13 cellular contexts compared by ENCODE assay signal in the genomic region with DNA sequence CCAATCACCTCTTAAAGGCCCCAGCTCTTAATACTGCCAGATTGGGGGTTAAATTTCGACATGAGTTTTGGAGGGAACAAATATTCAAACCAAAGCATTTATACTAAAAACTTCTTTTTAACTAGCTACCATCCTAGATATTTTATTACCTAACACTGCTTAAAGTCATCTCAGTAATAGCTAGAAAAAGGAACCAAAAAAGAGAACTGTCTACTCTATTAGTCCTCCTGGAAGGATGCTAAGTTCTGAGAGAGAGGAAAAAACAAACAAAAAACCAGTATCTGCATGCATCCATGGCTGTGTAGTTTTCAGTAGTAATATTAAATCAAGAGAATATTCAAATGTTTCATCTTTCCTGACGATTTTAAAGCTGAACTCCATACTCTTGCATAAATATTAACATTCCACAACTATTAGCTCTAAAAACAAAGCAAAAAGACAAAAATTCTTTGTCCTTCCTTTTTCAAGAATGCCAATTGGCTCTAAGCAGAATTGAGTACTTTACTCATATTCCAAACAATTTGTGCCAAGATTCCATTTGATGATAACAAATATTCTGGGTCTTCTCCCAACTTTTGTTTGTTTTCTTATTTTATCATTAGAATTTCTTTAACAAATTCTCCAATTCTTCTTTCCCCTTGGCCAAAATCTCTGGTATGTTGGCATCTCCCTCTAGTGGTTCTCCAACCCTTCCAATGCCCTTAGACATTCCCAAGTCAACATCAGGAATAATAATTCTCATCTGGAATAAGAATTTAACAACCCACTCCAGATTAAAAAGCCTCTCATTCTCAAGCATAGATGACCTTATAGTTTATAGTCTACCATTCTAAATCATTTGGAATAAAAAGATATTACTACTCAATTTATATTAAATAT. TPM values are rescaled to one million over a fixed set of nuclear protein-coding genes. Genes with fewer than 3 reads are reported as not detected.
A peak's percentile ranks its signal among the peaks of the same experiment; 100 is the strongest.
DNase-seq lines count a peak whose midpoint lies in the region; ATAC-seq and TF ChIP-seq lines count a peak whose summit lies in the region.
"Had no signal": no experiment of that assay in that cellular context is flagged by ENCODE, and none has a peak within 500 bp of the region (broad histone marks: within the 10 kb centered on the region; RNA-seq: fewer than 3 reads in every experiment).

No MANE protein-coding gene starts in this region.

- ATAC-seq in HG02798 (IDR thresholded peaks at IDR 0.05; ENCODE audit: poor library complexity, unreplicated experiment): peak; percentile 32
- no peak for ATAC-seq in right lobe of liver
- no peak for ATAC-seq in HG03045 (IDR thresholded peaks at IDR 0.05; ENCODE audit: unreplicated experiment)
- ATAC-seq: activated CD8-positive, alpha-beta T cell treated with anti-CD3 and anti-CD28 coated beads, Interleukin-2, amount 10 ng/mL, durations not matched to agents 7 days and 5 days; esophagus mucosa; stimulated activated naive CD8-positive, alpha-beta T cell treated with anti-CD3 and anti-CD28 coated beads, Interleukin-15, amount 100 ng/mL, for 72 hours had no signal

- H3K4me3 ChIP-seq in brain microvascular endothelial cell (ENCODE audit: low read depth, low read length) (no peak overlapping the region), right lobe of liver (no peak overlapping the region), WERI-Rb-1 (ENCODE audit: low read depth, low read length) (no peak overlapping the region)
- H3K4me3 ChIP-seq: SJSA1 had no signal

- peaks cover 10% of the 10 kb centered on the region for H3K36me3 ChIP-seq in brain microvascular endothelial cell (replicated peaks)
- peaks cover 0 to 61% (median 15%) of the 10 kb centered on the region in 4 donors for H3K36me3 ChIP-seq in right lobe of liver
- H3K36me3 ChIP-seq in WERI-Rb-1: peaks cover 22% of the 10 kb centered on the region

- no peaks in the 10 kb centered on the region for H3K27me3 Mint-ChIP-seq in activated T-helper 2 cell treated with anti-CD3 and anti-CD28 coated beads, Interferon-gamma antibody, Interleukin-2, Interleukin-4, amounts not matched to agents 10 μg/mL and 5 μg/mL and 100 μg/mL, durations not matched to agents 14 hours and 24 hours and 36 hours (ENCODE audit: low read depth)
- H3K27me3 Mint-ChIP-seq: stimulated activated naive CD8-positive, alpha-beta T cell treated with anti-CD3 and anti-CD28 coated beads, Interleukin-15, amount 100 ng/mL, for 72 hours had no signal

- DNase-seq in AML-193 (lab: John Stamatoyannopoulos, UW) (peak; percentile 55 to 67), brain microvascular endothelial cell (no peak), right lobe of liver (no peak), WERI-Rb-1 (no peak), glomerular visceral epithelial cell (ENCODE audit: extremely low spot score) (no peak)
- no peak for DNase-seq in activated T-helper 2 cell treated with anti-CD3 and anti-CD28 coated beads, Interferon-gamma antibody, Interleukin-2, Interleukin-4, amounts not matched to agents 10 μg/mL and 5 μg/mL and 100 μg/mL, durations not matched to agents 14 hours and 24 hours and 36 hours (ENCODE audit: low spot score)
- DNase-seq: activated CD8-positive, alpha-beta T cell treated with anti-CD3 and anti-CD28 coated beads, Interleukin-2, amount 10 ng/mL, durations not matched to agents 7 days and 5 days; stimulated activated CD4-positive, alpha-beta T cell treated with anti-CD3 and anti-CD28 coated beads, Interleukin-1b, Interleukin-23, amount 100 ng/mL, for 48 hours; stimulated activated naive CD8-positive, alpha-beta T cell treated with anti-CD3 and anti-CD28 coated beads, Interleukin-15, amount 100 ng/mL, for 72 hours had no signal

- peak; percentile 55 for TF ChIP-seq CTCF in brain microvascular endothelial cell (IDR thresholded peaks at IDR 0.05; ENCODE audit: low read depth, low read length, missing control alignments)
- peak in 3 of 4 donors; percentile 28 to 36 (median 34) for TF ChIP-seq CTCF in right lobe of liver (IDR thresholded peaks at IDR 0.05)
- no peak for TF ChIP-seq CTCF in WERI-Rb-1 (IDR thresholded peaks at IDR 0.05; ENCODE audit: low read depth, low read length)

- peaks cover 0 to 9% (median 0%) of the 10 kb centered on the region in 4 donors for H3K4me1 ChIP-seq in right lobe of liver

- H3K9me3 Mint-ChIP-seq in activated T-helper 2 cell treated with anti-CD3 and anti-CD28 coated beads, Interferon-gamma antibody, Interleukin-2, Interleukin-4, amounts not matched to agents 10 μg/mL and 5 μg/mL and 100 μg/mL, durations not matched to agents 14 hours and 24 hours and 36 hours: no peaks in the 10 kb centered on the region
- H3K9me3 Mint-ChIP-seq: stimulated activated naive CD8-positive, alpha-beta T cell treated with anti-CD3 and anti-CD28 coated beads, Interleukin-15, amount 100 ng/mL, for 72 hours had no signal

- H3K9me3 ChIP-seq in right lobe of liver: no peaks in the 10 kb centered on the region
- H3K9me3 ChIP-seq in WERI-Rb-1 (ENCODE audit: severe bottlenecking): no peaks in the 10 kb centered on the region
- H3K9me3 ChIP-seq: SJSA1 had no signal

- H3K4me3 Mint-ChIP-seq in activated T-helper 2 cell treated with anti-CD3 and anti-CD28 coated beads, Interferon-gamma antibody, Interleukin-2, Interleukin-4, amounts not matched to agents 10 μg/mL and 5 μg/mL and 100 μg/mL, durations not matched to agents 14 hours and 24 hours and 36 hours (ENCODE audit: low read depth): no peak overlapping the region
- H3K4me3 Mint-ChIP-seq: activated CD8-positive, alpha-beta T cell treated with anti-CD3 and anti-CD28 coated beads, Interleukin-2, amount 10 ng/mL, durations not matched to agents 7 days and 5 days; stimulated activated naive CD8-positive, alpha-beta T cell treated with anti-CD3 and anti-CD28 coated beads, Interleukin-15, amount 100 ng/mL, for 72 hours had no signal

- in situ Hi-C loops in brain microvascular endothelial cell (cut with HindIII; ENCODE audit: low pct_ligation_motif_present, low sequenced_read_pairs): no loop called here

- TF ChIP-seq POLR2A in right lobe of liver (IDR thresholded peaks at IDR 0.05): no peak

- no peak overlapping the region for H3K27ac ChIP-seq in brain microvascular endothelial cell
- no peak overlapping the region for H3K27ac ChIP-seq in right lobe of liver
- no peak overlapping the region for H3K27ac ChIP-seq in WERI-Rb-1
- H3K27ac ChIP-seq: SJSA1 had no signal

- H3K27me3 ChIP-seq in brain microvascular endothelial cell (replicated peaks) (no peaks in the 10 kb centered on the region), right lobe of liver (no peaks in the 10 kb centered on the region), WERI-Rb-1 (ENCODE audit: insufficient read depth, low read depth, severe bottlenecking) (no peaks in the 10 kb centered on the region)
- H3K27me3 ChIP-seq: SJSA1 had no signal

- 61% methylated on average over 2 of the region's 2 CpGs for whole genome bisulfite sequencing in right lobe of liver (ENCODE audit: insufficient coverage, low coverage, low lambda C conversion rate, missing lambda C conversion rate)

- H3K36me3 Mint-ChIP-seq in activated T-helper 2 cell treated with anti-CD3 and anti-CD28 coated beads, Interferon-gamma antibody, Interleukin-2, Interleukin-4, amounts not matched to agents 10 μg/mL and 5 μg/mL and 100 μg/mL, durations not matched to agents 14 hours and 24 hours and 36 hours (ENCODE audit: low read depth): peaks cover 78% of the 10 kb centered on the region

- intact Hi-C loops in right lobe of liver (cut with DNase I): no loop called here
- intact Hi-C loops in activated T-helper 2 cell treated with anti-CD3 and anti-CD28 coated beads, Interferon-gamma antibody, Interleukin-2, Interleukin-4, amounts not matched to agents 10 μg/mL and 5 μg/mL and 100 μg/mL, durations not matched to agents 14 hours and 24 hours and 36 hours (cut with micrococcal nuclease): no loop called here

- H3K4me1 Mint-ChIP-seq in activated T-helper 2 cell treated with anti-CD3 and anti-CD28 coated beads, Interferon-gamma antibody, Interleukin-2, Interleukin-4, amounts not matched to agents 10 μg/mL and 5 μg/mL and 100 μg/mL, durations not matched to agents 14 hours and 24 hours and 36 hours (ENCODE audit: low read depth): peaks cover 49% of the 10 kb centered on the region

- H3K27ac Mint-ChIP-seq in activated T-helper 2 cell treated with anti-CD3 and anti-CD28 coated beads, Interferon-gamma antibody, Interleukin-2, Interleukin-4, amounts not matched to agents 10 μg/mL and 5 μg/mL and 100 μg/mL, durations not matched to agents 14 hours and 24 hours and 36 hours: no peak overlapping the region
- H3K27ac Mint-ChIP-seq: activated CD8-positive, alpha-beta T cell treated with anti-CD3 and anti-CD28 coated beads, Interleukin-2, amount 10 ng/mL, durations not matched to agents 7 days and 5 days had no signal

RNA-seq across cellular contexts. Expression of a gene that starts 5.5 kb away (rescaled TPM):
- total RNA-seq in right lobe of liver: 10 to 100 TPM; 20.3 to 26.9 (median 22.6) TPM
- 48.4 and 50.4 TPM in 2 replicates for total RNA-seq in activated T-helper 2 cell treated with anti-CD3 and anti-CD28 coated beads, Interferon-gamma antibody, Interleukin-2, Interleukin-4, amounts not matched to agents 10 μg/mL and 5 μg/mL and 100 μg/mL, durations not matched to agents 14 hours and 24 hours and 36 hours

RNA-seq across cellular contexts. Expression of a gene that starts 56.1 kb away (rescaled TPM):
- not detected for total RNA-seq in right lobe of liver
- 10.0 and 10.5 TPM in 2 replicates for total RNA-seq in activated T-helper 2 cell treated with anti-CD3 and anti-CD28 coated beads, Interferon-gamma antibody, Interleukin-2, Interleukin-4, amounts not matched to agents 10 μg/mL and 5 μg/mL and 100 μg/mL, durations not matched to agents 14 hours and 24 hours and 36 hours
- total RNA-seq: SJSA1 had no signal

Comparison
In these comparisons a context has a peak if more than half of its experiments do, and no peak if none do; other contexts are left out.
1. DNase-seq: peak in AML-193 (2 of 2); none in brain microvascular endothelial cell (single experiment), right lobe of liver (0 of 3), activated T-helper 2 cell treated with anti-CD3 and anti-CD28 coated beads, Interferon-gamma antibody, Interleukin-2, Interleukin-4, amounts not matched to agents 10 μg/mL and 5 μg/mL and 100 μg/mL, durations not matched to agents 14 hours and 24 hours and 36 hours (single experiment), WERI-Rb-1 (single experiment) and glomerular visceral epithelial cell (single experiment).